In genomic region chr1:145233631-145233961, GRCh38 we compare ENCODE assay signal across 14 cellular contexts. TPM values are rescaled to one million over a fixed set of nuclear protein-coding genes. Genes with fewer than 3 reads are reported as not detected.
"Had no signal": no experiment of that assay in that cellular context is flagged by ENCODE, and none has a peak within 500 bp of the region (broad histone marks: within the 10 kb centered on the region; RNA-seq: fewer than 3 reads in every experiment).

No MANE protein-coding gene starts in this region.

RNA-seq across cellular contexts. Expression of gene PPIAL4D, which starts 8.4 kb away (rescaled TPM):
- total RNA-seq: activated CD4-positive, alpha-beta T cell treated with anti-CD3 and anti-CD28 coated beads for 36 hours; activated CD8-positive, alpha-beta memory T cell treated with anti-CD3 and anti-CD28 coated beads, Interleukin-2, amount 10 ng/mL, durations not matched to agents 7 days and 5 days; activated naive CD4-positive, alpha-beta T cell treated with anti-CD3 and anti-CD28 coated beads for 36 hours; activated T-helper 1 cell treated with anti-CD3 and anti-CD28 coated beads, Interleukin-12 subunit alpha, Interleukin-12 subunit beta, Interleukin-2, Interleukin-4 antibody, amounts not matched to agents 30 ng/mL and 10 ng/mL and 1 ng/mL, durations not matched to agents 14 hours and 24 hours and 36 hours; astrocyte; body of pancreas; breast epithelium; cardiac septum; MCF 10A; OCI-LY7; PC-9; SJCRH30; T-helper 17 cell; WTC11 had no signal
